ENCODE assay signal across 1 cellular context in the genomic region with DNA sequence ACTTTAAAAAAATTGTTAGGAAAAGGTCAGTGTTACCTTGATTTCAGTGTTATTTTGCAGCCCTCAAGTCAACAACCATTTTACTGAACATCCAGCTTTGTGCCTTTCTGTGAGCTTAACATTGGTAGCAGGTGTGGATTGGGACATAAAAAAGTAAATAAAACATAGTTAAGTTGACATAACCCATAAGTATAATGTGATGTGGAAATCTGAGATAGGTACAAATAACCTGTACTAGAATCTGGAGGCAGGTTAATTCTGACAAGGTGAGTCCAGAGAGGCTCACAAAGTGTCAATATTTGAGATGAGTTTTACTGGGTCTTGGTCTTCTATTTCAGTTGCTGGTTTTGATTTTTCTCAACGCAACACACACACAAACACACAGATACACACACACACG.
A peak's percentile ranks its signal among the peaks of the same experiment; 100 is the strongest.
TF ChIP-seq lines count a peak whose summit lies in the region.

No MANE protein-coding gene starts in this region.

TF ChIP-seq in HepG2, 621 proteins besides CTCF, POLR2A, EP300 and RAD21 (continued from another document and continues in another):
- TF ChIP-seq ZNF766 (CRISPR knock-in tag; IDR thresholded peaks at IDR 0.05; ENCODE audit: borderline replicate concordance) (no peak), ZNF274 (CRISPR knock-in tag; IDR thresholded peaks at IDR 0.05) (no peak), SMAD9 (CRISPR knock-in tag; IDR thresholded peaks at IDR 0.05) (no peak), NFYC (CRISPR knock-in tag; IDR thresholded peaks at IDR 0.05) (no peak), SIN3B (IDR thresholded peaks at IDR 0.05; ENCODE audit: low read length) (no peak), ZNF350 (CRISPR knock-in tag; IDR thresholded peaks at IDR 0.05; ENCODE audit: borderline replicate concordance, low read depth) (no peak), FLYWCH1 (CRISPR knock-in tag; IDR thresholded peaks at IDR 0.05) (no peak), ZNF251 (CRISPR knock-in tag; IDR thresholded peaks at IDR 0.05) (no peak), TP53 (CRISPR knock-in tag; conservative IDR thresholded peaks at IDR 0.05) (no peak), DMTF1 (CRISPR knock-in tag; IDR thresholded peaks at IDR 0.05) (no peak), ZC3H4 (CRISPR knock-in tag; IDR thresholded peaks at IDR 0.05; ENCODE audit: borderline replicate concordance) (no peak), HNF4G (IDR thresholded peaks at IDR 0.05; ENCODE audit: borderline replicate concordance, low read depth, low read length) (no peak), HNF4G (CRISPR knock-in tag; IDR thresholded peaks at IDR 0.05; ENCODE audit: borderline replicate concordance, low read depth) (no peak), AHR (CRISPR knock-in tag; IDR thresholded peaks at IDR 0.05) (no peak), MYC (CRISPR knock-in tag; IDR thresholded peaks at IDR 0.05; ENCODE audit: borderline replicate concordance) (no peak), ZNF12 (CRISPR knock-in tag; IDR thresholded peaks at IDR 0.05) (no peak), PBX3 (CRISPR knock-in tag; IDR thresholded peaks at IDR 0.05; ENCODE audit: borderline replicate concordance) (no peak), ZBTB44 (CRISPR knock-in tag; IDR thresholded peaks at IDR 0.05) (no peak), NCOA2 (CRISPR knock-in tag; IDR thresholded peaks at IDR 0.05) (0 out of 2 replicates have a peak, but pooled peaks have one; percentile 16), KDM5B (CRISPR knock-in tag; IDR thresholded peaks at IDR 0.05; ENCODE audit: borderline replicate concordance) (no peak), AKNA (CRISPR knock-in tag; IDR thresholded peaks at IDR 0.05; ENCODE audit: borderline replicate concordance) (no peak), CEBPG (CRISPR knock-in tag; IDR thresholded peaks at IDR 0.05) (no peak), ZFYVE20 (CRISPR knock-in tag; IDR thresholded peaks at IDR 0.05; ENCODE audit: borderline replicate concordance, low read depth) (no peak), ZNF513 (CRISPR knock-in tag; conservative IDR thresholded peaks at IDR 0.05) (no peak), SNAPC5 (CRISPR knock-in tag; IDR thresholded peaks at IDR 0.05; ENCODE audit: borderline replicate concordance) (no peak), IRX3 (CRISPR knock-in tag; IDR thresholded peaks at IDR 0.05; ENCODE audit: borderline replicate concordance, low read depth) (no peak), ZNF777 (CRISPR knock-in tag; IDR thresholded peaks at IDR 0.05) (no peak), U2AF1 (optimal IDR thresholded peaks at IDR 0.05; ENCODE audit: low read depth, low read length) (no peak), GATAD2A (CRISPR knock-in tag; IDR thresholded peaks at IDR 0.05) (peak; percentile 53; the same call in 1 of the 2 replicates), ZNF530 (CRISPR knock-in tag; IDR thresholded peaks at IDR 0.05; ENCODE audit: low read depth) (no peak), PLRG1 (conservative IDR thresholded peaks at IDR 0.05) (no peak), ZNF770 (CRISPR knock-in tag; IDR thresholded peaks at IDR 0.05) (no peak), TFDP1 (CRISPR knock-in tag; IDR thresholded peaks at IDR 0.05; ENCODE audit: borderline replicate concordance) (no peak)
- TF ChIP-seq, protein P1, sequence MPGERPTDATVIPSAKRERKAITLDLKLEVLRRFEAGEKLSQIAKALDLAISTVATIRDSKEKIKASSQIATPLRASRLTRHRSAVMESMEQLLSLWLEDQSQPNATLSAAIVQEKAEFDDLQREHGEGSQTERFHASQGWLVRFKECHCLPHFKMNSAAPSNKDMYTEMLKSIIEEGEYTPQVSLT (CRISPR knock-in tag; IDR thresholded peaks at IDR 0.05; ENCODE audit: borderline replicate concordance, low read depth) = no peak
- TF ChIP-seq, protein P2, sequence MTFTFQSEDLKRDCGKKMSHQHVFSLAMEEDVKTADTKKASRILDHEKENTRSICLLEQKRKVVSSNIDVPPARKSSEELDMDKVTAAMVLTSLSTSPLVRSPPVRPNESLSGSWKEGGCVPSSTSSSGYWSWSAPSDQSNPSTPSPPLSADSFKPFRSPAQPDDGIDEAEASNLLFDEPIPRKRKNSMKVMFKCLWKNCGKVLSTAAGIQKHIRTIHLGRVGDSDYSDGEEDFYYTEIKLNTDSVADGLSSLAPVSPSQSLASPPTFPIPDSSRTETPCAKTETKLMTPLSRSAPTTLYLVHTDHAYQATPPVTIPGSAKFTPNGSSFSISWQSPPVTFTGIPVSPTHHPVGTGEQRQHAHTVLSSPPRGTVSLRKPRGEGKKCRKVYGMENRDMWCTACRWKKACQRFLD (CRISPR knock-in tag; IDR thresholded peaks at IDR 0.05; ENCODE audit: borderline replicate concordance) = no peak
- TF ChIP-seq, protein P3, sequence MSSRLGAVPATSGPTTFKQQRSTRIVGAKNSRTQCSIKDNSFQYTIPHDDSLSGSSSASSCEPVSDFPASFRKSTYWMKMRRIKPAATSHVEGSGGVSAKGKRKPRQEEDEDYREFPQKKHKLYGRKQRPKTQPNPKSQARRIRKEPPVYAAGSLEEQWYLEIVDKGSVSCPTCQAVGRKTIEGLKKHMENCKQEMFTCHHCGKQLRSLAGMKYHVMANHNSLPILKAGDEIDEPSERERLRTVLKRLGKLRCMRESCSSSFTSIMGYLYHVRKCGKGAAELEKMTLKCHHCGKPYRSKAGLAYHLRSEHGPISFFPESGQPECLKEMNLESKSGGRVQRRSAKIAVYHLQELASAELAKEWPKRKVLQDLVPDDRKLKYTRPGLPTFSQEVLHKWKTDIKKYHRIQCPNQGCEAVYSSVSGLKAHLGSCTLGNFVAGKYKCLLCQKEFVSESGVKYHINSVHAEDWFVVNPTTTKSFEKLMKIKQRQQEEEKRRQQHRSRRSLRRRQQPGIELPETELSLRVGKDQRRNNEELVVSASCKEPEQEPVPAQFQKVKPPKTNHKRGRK (CRISPR knock-in tag; IDR thresholded peaks at IDR 0.05) = no peak
